8 cellular contexts compared by ENCODE assay signal in genomic region chr3:12967751-12968209, GRCh38.
DNase-seq lines count a peak whose midpoint lies in the region; ATAC-seq lines count a peak whose summit lies in the region.

No MANE protein-coding gene starts in this region.

- peaks cover 43% of the 10 kb centered on the region for H3K4me1 ChIP-seq in effector memory CD4-positive, alpha-beta T cell (ENCODE audit: control insufficient read depth, insufficient read depth, low read length, poor library complexity, severe bottlenecking)
- H3K4me1 ChIP-seq in mesendoderm (ENCODE audit: control insufficient read depth, low read depth, low read length) = peaks cover 4% of the 10 kb centered on the region

- peak overlapping the region; percentile 22 for H3K4ac ChIP-seq in mesendoderm (ENCODE audit: low read depth, low read length)

- no CpG with 5 or more reads among the region's 40 CpGs for WGBS in mesendoderm (ENCODE audit: extremely low coverage, insufficient coverage, low lambda C conversion rate)

- H4K5ac ChIP-seq in mesendoderm (ENCODE audit: low read length) = no peak overlapping the region

- H3K4me2 ChIP-seq in mesendoderm (ENCODE audit: low read length) = peak overlapping the region; percentile 32

- H3K9ac ChIP-seq in mesendoderm (ENCODE audit: low read length) = peak overlapping the region; percentile 72

- peak; percentile 68 for DNase-seq in NK-92 treated with Interleukin-12 subunit alpha and Interleukin-12 subunit beta, amount 100 ng/mL, for 24 hours (lab: John Stamatoyannopoulos, UW)
- DNase-seq in activated CD8-positive, alpha-beta memory T cell treated with anti-CD3 and anti-CD28 coated beads for 48 hours (ENCODE audit: low read depth in 2 of 3, low spot score in 2 of 3) = peak; percentile 65 to 79 (median 73)
- DNase-seq in effector memory CD4-positive, alpha-beta T cell = peak; percentile 83 to 86 (median 84)
- DNase-seq in mesendoderm (peak; percentile 88), NCI-H345 treated with DMSO at 0.1 percent for 48 hours (lab: John Stamatoyannopoulos, UW; ENCODE audit: unreplicated experiment) (no peak)
- peak; percentile 82 for DNase-seq in stimulated activated CD8-positive, alpha-beta memory T cell treated with anti-CD3 and anti-CD28 coated beads, Interleukin-12 subunit alpha, Interleukin-12 subunit beta, amount 100 ng/mL, for 1 hour (ENCODE audit: low read depth)

- ATAC-seq in GM18502 (IDR thresholded peaks at IDR 0.05; ENCODE audit: poor library complexity, unreplicated experiment) (peak; percentile 78), HG02970 (IDR thresholded peaks at IDR 0.05; ENCODE audit: low FRiP score, unreplicated experiment) (peak; percentile 68)

- H3K27ac ChIP-seq in effector memory CD4-positive, alpha-beta T cell (ENCODE audit: insufficient read depth, low read length, poor library complexity, severe bottlenecking) = no peak overlapping the region
- H3K27ac ChIP-seq in mesendoderm (ENCODE audit: low read depth, low read length) = no peak overlapping the region

- H3K36me3 ChIP-seq in effector memory CD4-positive, alpha-beta T cell (ENCODE audit: control insufficient read depth, insufficient read depth, low read length) = peaks cover 4% of the 10 kb centered on the region
- H3K36me3 ChIP-seq in mesendoderm (ENCODE audit: control insufficient read depth, insufficient read depth, low read length) = no peaks in the 10 kb centered on the region

- no peak overlapping the region for H2BK120ac ChIP-seq in mesendoderm (ENCODE audit: low read depth, low read length)

- no peak overlapping the region for H2BK15ac ChIP-seq in mesendoderm (replicated peaks; ENCODE audit: low read depth)

- peak overlapping the region; percentile 42 for H3K18ac ChIP-seq in mesendoderm (ENCODE audit: low read length)

- H2AK5ac ChIP-seq in mesendoderm (ENCODE audit: low read length) = no peak overlapping the region

- H4K8ac ChIP-seq in mesendoderm (ENCODE audit: low read depth, low read length) = no peak overlapping the region

- no peak overlapping the region for H2BK5ac ChIP-seq in mesendoderm (ENCODE audit: low read length)

- no peak overlapping the region for H3K23ac ChIP-seq in mesendoderm (ENCODE audit: low read length)

- H3K79me1 ChIP-seq in mesendoderm (ENCODE audit: low read length) = peaks cover 27% of the 10 kb centered on the region

- peak overlapping the region; percentile 43 for H3K4me3 ChIP-seq in effector memory CD4-positive, alpha-beta T cell (ENCODE audit: insufficient read depth, low read depth, low read length, poor library complexity, severe bottlenecking)
- H3K4me3 ChIP-seq in mesendoderm (ENCODE audit: low read length) = no peak overlapping the region

- no peaks in the 10 kb centered on the region for H3K9me3 ChIP-seq in effector memory CD4-positive, alpha-beta T cell (ENCODE audit: control insufficient read depth, low read length)

- H3K56ac ChIP-seq in mesendoderm (ENCODE audit: low read length) = peak overlapping the region; percentile 80

- peaks cover 19% of the 10 kb centered on the region for H3K79me2 ChIP-seq in mesendoderm (ENCODE audit: control insufficient read depth, insufficient read depth, low read length)

- no peaks in the 10 kb centered on the region for H3K27me3 ChIP-seq in effector memory CD4-positive, alpha-beta T cell (replicated peaks; ENCODE audit: control insufficient read depth, insufficient read depth, low read length, poor library complexity, severe bottlenecking)
- H3K27me3 ChIP-seq in mesendoderm (ENCODE audit: insufficient read depth, low read length, poor library complexity) = no peaks in the 10 kb centered on the region
